ENCODE assay signal across 1 cellular context in genomic region chr5:10607666-10608442, GRCh38.
TF ChIP-seq lines count a peak whose summit lies in the region.

No MANE protein-coding gene starts in this region.

TF ChIP-seq in K562, 482 proteins besides CTCF, POLR2A, EP300 and RAD21 (continued from another document and continues in another):
- TF ChIP-seq ZHX1 (conservative IDR thresholded peaks at IDR 0.05; ENCODE audit: low read length) = no peak
- peak; percentile 58; the same call in 1 of the 2 replicates for TF ChIP-seq CEBPG (CRISPR knock-in tag; IDR thresholded peaks at IDR 0.05)
- TF ChIP-seq CEBPG (tag; conservative IDR thresholded peaks at IDR 0.05 in 1 of 2, IDR thresholded peaks at IDR 0.05 in 1 of 2) = peak; percentile 68 to 89
- TF ChIP-seq ZNF696 (CRISPR knock-in tag; conservative IDR thresholded peaks at IDR 0.05) = no peak
- TF ChIP-seq MXI1 (IDR thresholded peaks at IDR 0.05; ENCODE audit: low read depth, low read length) = no peak
- no peak for TF ChIP-seq CHD1 (IDR thresholded peaks at IDR 0.05; ENCODE audit: low read length)
- 0 out of 2 replicates have a peak, but pooled peaks have one; percentile 44 for TF ChIP-seq DIDO1 (tag; IDR thresholded peaks at IDR 0.05; ENCODE audit: low read depth)
- no peak for TF ChIP-seq ZNF75A (CRISPR knock-in tag; IDR thresholded peaks at IDR 0.05)
- no peak for TF ChIP-seq NCOA1 (IDR thresholded peaks at IDR 0.05; ENCODE audit: low read depth)
- no peak for TF ChIP-seq PHF21A (IDR thresholded peaks at IDR 0.05; ENCODE audit: borderline replicate concordance, low read depth)
- no peak for TF ChIP-seq BDP1 (IDR thresholded peaks at IDR 0.05; ENCODE audit: insufficient read depth, insufficient read length)
- TF ChIP-seq CREM (IDR thresholded peaks at IDR 0.05; ENCODE audit: low read depth) = peak; percentile 10; the same call in 1 of the 2 replicates
- TF ChIP-seq, protein P1, sequence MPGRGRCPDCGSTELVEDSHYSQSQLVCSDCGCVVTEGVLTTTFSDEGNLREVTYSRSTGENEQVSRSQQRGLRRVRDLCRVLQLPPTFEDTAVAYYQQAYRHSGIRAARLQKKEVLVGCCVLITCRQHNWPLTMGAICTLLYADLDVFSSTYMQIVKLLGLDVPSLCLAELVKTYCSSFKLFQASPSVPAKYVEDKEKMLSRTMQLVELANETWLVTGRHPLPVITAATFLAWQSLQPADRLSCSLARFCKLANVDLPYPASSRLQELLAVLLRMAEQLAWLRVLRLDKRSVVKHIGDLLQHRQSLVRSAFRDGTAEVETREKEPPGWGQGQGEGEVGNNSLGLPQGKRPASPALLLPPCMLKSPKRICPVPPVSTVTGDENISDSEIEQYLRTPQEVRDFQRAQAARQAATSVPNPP (IDR thresholded peaks at IDR 0.05; ENCODE audit: borderline replicate concordance, insufficient read depth, insufficient read length) = no peak
- 0 out of 4 replicates have a peak, but pooled peaks of 1 of the 2 experiments have one; percentile 12 for TF ChIP-seq MAZ (CRISPR knock-in tag; conservative IDR thresholded peaks at IDR 0.05 in 1 of 2, IDR thresholded peaks at IDR 0.05 in 1 of 2)
- no peak for TF ChIP-seq VEZF1 (CRISPR knock-in tag; IDR thresholded peaks at IDR 0.05)
- no peak for TF ChIP-seq BACH1 (tag; IDR thresholded peaks at IDR 0.05)
- TF ChIP-seq SAFB (IDR thresholded peaks at IDR 0.05; ENCODE audit: borderline replicate concordance, low read depth, low read length) = no peak
- TF ChIP-seq ZNF143 (CRISPR knock-in tag; IDR thresholded peaks at IDR 0.05) = no peak
- no peak for TF ChIP-seq PRMT5 (CRISPR knock-in tag; IDR thresholded peaks at IDR 0.05)
- no peak for TF ChIP-seq HEY1 (CRISPR knock-in tag; IDR thresholded peaks at IDR 0.05; ENCODE audit: borderline replicate concordance)
- TF ChIP-seq HDAC1 (IDR thresholded peaks at IDR 0.05) = no peak; a peak in 1 of 4 replicates
- TF ChIP-seq ZFPM2 (CRISPR knock-in tag; IDR thresholded peaks at IDR 0.05) = no peak
- TF ChIP-seq YY1 (IDR thresholded peaks at IDR 0.05; ENCODE audit: borderline replicate concordance in 1 of 3, control insufficient read depth in 1 of 3, extremely low read depth in 1 of 3, insufficient read depth in 3 of 3, insufficient read length in 1 of 3, insufficient replicate concordance in 2 of 3, low read depth in 1 of 3, low read length in 2 of 3) = no peak
- no peak for TF ChIP-seq SETDB1 (IDR thresholded peaks at IDR 0.05; ENCODE audit: low read length)
- peak; percentile 96 for TF ChIP-seq BHLHE40 (IDR thresholded peaks at IDR 0.05; ENCODE audit: low read length)
- 0 out of 2 replicates have a peak, but pooled peaks have one; percentile 30 for TF ChIP-seq TARDBP (IDR thresholded peaks at IDR 0.05)
- TF ChIP-seq KLF10 (CRISPR knock-in tag; IDR thresholded peaks at IDR 0.05) = no peak
- no peak for TF ChIP-seq ZNF347 (CRISPR knock-in tag; IDR thresholded peaks at IDR 0.05; ENCODE audit: low read depth)
- TF ChIP-seq TOE1 (IDR thresholded peaks at IDR 0.05; ENCODE audit: borderline replicate concordance) = peak; percentile 70; the same call in 1 of the 2 replicates
- TF ChIP-seq TOE1 (CRISPR knock-in tag; IDR thresholded peaks at IDR 0.05; ENCODE audit: borderline replicate concordance, low read depth) = no peak
- no peak for TF ChIP-seq RBM14 (IDR thresholded peaks at IDR 0.05; ENCODE audit: borderline replicate concordance, insufficient read depth, low read depth, low read length)
- TF ChIP-seq ZNF134 (CRISPR knock-in tag; conservative IDR thresholded peaks at IDR 0.05) = 0 out of 2 replicates have a peak, but pooled peaks have one; percentile 20
- TF ChIP-seq CSDE1 (IDR thresholded peaks at IDR 0.05) = no peak
- TF ChIP-seq, protein P2, sequence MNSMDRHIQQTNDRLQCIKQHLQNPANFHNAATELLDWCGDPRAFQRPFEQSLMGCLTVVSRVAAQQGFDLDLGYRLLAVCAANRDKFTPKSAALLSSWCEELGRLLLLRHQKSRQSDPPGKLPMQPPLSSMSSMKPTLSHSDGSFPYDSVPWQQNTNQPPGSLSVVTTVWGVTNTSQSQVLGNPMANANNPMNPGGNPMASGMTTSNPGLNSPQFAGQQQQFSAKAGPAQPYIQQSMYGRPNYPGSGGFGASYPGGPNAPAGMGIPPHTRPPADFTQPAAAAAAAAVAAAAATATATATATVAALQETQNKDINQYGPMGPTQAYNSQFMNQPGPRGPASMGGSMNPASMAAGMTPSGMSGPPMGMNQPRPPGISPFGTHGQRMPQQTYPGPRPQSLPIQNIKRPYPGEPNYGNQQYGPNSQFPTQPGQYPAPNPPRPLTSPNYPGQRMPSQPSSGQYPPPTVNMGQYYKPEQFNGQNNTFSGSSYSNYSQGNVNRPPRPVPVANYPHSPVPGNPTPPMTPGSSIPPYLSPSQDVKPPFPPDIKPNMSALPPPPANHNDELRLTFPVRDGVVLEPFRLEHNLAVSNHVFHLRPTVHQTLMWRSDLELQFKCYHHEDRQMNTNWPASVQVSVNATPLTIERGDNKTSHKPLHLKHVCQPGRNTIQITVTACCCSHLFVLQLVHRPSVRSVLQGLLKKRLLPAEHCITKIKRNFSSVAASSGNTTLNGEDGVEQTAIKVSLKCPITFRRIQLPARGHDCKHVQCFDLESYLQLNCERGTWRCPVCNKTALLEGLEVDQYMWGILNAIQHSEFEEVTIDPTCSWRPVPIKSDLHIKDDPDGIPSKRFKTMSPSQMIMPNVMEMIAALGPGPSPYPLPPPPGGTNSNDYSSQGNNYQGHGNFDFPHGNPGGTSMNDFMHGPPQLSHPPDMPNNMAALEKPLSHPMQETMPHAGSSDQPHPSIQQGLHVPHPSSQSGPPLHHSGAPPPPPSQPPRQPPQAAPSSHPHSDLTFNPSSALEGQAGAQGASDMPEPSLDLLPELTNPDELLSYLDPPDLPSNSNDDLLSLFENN (IDR thresholded peaks at IDR 0.05; ENCODE audit: low read depth in 2 of 2, low read length in 2 of 2) = no peak
- TF ChIP-seq ERF (CRISPR knock-in tag; IDR thresholded peaks at IDR 0.05) = 0 out of 2 replicates have a peak, but pooled peaks have one; percentile 58
- no peak; the same call in 1 of the 2 replicates for TF ChIP-seq NFXL1 (CRISPR knock-in tag; IDR thresholded peaks at IDR 0.05)
- peak in 1 of 2 experiments; percentile 68; a peak in 1 of 4 replicates for TF ChIP-seq MLLT1 (IDR thresholded peaks at IDR 0.05)
- TF ChIP-seq MBD1 (CRISPR knock-in tag; IDR thresholded peaks at IDR 0.05) = no peak
- no peak for TF ChIP-seq ETV6 (IDR thresholded peaks at IDR 0.05; ENCODE audit: borderline replicate concordance in 1 of 2, low read depth in 2 of 2, low read length in 1 of 2)
- no peak for TF ChIP-seq ETV6 (CRISPR knock-in tag; IDR thresholded peaks at IDR 0.05; ENCODE audit: borderline replicate concordance)
- TF ChIP-seq NFIX (CRISPR knock-in tag; IDR thresholded peaks at IDR 0.05; ENCODE audit: low read depth) = no peak
- TF ChIP-seq, protein P3, sequence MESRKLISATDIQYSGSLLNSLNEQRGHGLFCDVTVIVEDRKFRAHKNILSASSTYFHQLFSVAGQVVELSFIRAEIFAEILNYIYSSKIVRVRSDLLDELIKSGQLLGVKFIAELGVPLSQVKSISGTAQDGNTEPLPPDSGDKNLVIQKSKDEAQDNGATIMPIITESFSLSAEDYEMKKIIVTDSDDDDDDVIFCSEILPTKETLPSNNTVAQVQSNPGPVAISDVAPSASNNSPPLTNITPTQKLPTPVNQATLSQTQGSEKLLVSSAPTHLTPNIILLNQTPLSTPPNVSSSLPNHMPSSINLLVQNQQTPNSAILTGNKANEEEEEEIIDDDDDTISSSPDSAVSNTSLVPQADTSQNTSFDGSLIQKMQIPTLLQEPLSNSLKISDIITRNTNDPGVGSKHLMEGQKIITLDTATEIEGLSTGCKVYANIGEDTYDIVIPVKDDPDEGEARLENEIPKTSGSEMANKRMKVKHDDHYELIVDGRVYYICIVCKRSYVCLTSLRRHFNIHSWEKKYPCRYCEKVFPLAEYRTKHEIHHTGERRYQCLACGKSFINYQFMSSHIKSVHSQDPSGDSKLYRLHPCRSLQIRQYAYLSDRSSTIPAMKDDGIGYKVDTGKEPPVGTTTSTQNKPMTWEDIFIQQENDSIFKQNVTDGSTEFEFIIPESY (CRISPR knock-in tag; IDR thresholded peaks at IDR 0.05) = no peak
- peak; percentile 38; the same call in 1 of the 2 replicates for TF ChIP-seq ZNF24 (IDR thresholded peaks at IDR 0.05)
- TF ChIP-seq USF1 (CRISPR knock-in tag; IDR thresholded peaks at IDR 0.05) = no peak; the same call in 1 of the 2 replicates
- TF ChIP-seq TFAM (CRISPR knock-in tag; conservative IDR thresholded peaks at IDR 0.05) = no peak
